Comparison of ENCODE assay signal across 8 cellular contexts in the genomic region with DNA sequence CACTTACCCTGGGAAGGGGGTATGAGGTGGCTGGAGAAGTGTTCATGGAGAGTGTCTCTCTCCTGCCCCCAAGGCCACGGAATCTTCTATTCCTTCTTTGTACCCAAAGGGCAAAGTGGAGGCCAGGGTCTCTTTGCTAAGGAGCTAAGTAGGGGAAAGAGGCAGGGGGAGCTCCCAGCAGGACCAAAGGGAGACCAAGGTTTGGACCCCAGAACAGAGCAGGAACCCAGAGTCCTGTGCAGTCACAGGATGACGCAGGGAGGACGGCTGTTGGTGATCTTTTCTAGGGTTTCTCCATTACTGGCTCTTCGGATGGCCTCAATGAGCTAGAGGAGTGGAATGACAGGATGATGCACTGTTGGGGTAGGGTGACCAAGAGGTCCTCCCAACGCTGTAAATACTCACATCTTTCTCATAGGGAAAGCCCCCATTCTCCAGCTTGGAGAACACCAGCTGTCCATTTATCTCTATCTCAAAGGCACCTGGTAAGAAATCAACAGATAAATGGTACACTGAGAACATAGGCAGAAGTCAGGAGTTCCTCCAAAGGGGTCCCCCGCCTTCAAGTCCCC. TPM values are rescaled to one million over a fixed set of nuclear protein-coding genes. Genes with fewer than 3 reads are reported as not detected.
DNase-seq lines count a peak whose midpoint lies in the region; ATAC-seq, FAIRE-seq and TF ChIP-seq lines count a peak whose summit lies in the region.

No MANE protein-coding gene starts in this region.

- H3K27me3 ChIP-seq in CD8-positive, alpha-beta memory T cell (ENCODE audit: insufficient read depth, low read length, poor library complexity, severe bottlenecking), result no peaks in the 10 kb centered on the region
- H3K27me3 ChIP-seq in pancreas, result no peaks in the 10 kb centered on the region

- peak overlapping the region; percentile 89 to 95 (median 91) for H3K4me3 Mint-ChIP-seq in CD8-positive, alpha-beta memory T cell

- H3K4me1 ChIP-seq in CD8-positive, alpha-beta memory T cell (ENCODE audit: insufficient read depth, low read length), result peaks cover 15% of the 10 kb centered on the region
- H3K4me1 ChIP-seq in OCI-LY7 (ENCODE audit: insufficient read depth, low read length, poor library complexity, severe bottlenecking) (peaks cover 9% of the 10 kb centered on the region), pancreas (peaks cover 0 to 7% (median 0%) of the 10 kb centered on the region in 3 donors)

- intact Hi-C loops in OCI-LY7 (cut with micrococcal nuclease; ENCODE audit: unreplicated experiment), result no loop called here
- intact Hi-C loops in pancreas (cut with DNase I), result no loop called here

- DNase-seq in CD8-positive, alpha-beta memory T cell, result no peak
- DNase-seq in OCI-LY7 (ENCODE audit: low spot score) (no peak), epithelial cell of esophagus (ENCODE audit: low read depth) (no peak), pancreas (peak in 1 of 6 donors; percentile 12), GF-D8 (lab: John Stamatoyannopoulos, UW) (no peak)

- TSS peak; percentile 90 for BruUV-seq in OCI-LY7 (replicated peaks; lab: Mats Ljungman, UMichigan)

- FAIRE-seq in pancreas (lab: Jason Lieb, UNC), result no peak

- peak overlapping the region; percentile 90 for H3K27ac ChIP-seq in CD8-positive, alpha-beta memory T cell (ENCODE audit: low read depth, low read length)
- H3K27ac ChIP-seq in OCI-LY7 (ENCODE audit: low read depth, low read length, poor library complexity, severe bottlenecking) (peak overlapping the region; percentile 36), pancreas (peak overlapping the region; percentile 82 to 93 (median 90))

- H3K4me3 ChIP-seq in CD8-positive, alpha-beta memory T cell (ENCODE audit: low read length), result peak overlapping the region; percentile 91
- peak overlapping the region; percentile 75 for H3K4me3 ChIP-seq in OCI-LY7 (ENCODE audit: low read depth, low read length, poor library complexity, severe bottlenecking)
- H3K4me3 ChIP-seq in epithelial cell of esophagus (ENCODE audit: low read length), result peak overlapping the region; percentile 79
- H3K4me3 ChIP-seq in pancreas, result peak overlapping the region in 3 of 4 donors; percentile 70 to 86 (median 72)

- no peaks in the 10 kb centered on the region for H3K9me2 ChIP-seq in OCI-LY7 (ENCODE audit: insufficient read depth, low read length)

- H3K36me3 ChIP-seq in CD8-positive, alpha-beta memory T cell (ENCODE audit: insufficient read depth, low read length), result no peaks in the 10 kb centered on the region
- peaks cover 15% of the 10 kb centered on the region; the same call in 1 of the 2 replicates for H3K36me3 ChIP-seq in OCI-LY7 (ENCODE audit: insufficient read depth, low read length)
- H3K36me3 ChIP-seq in pancreas, result peaks cover 0 to 20% (median 7%) of the 10 kb centered on the region in 3 donors

- H3K27me3 Mint-ChIP-seq in CD8-positive, alpha-beta memory T cell, result no peaks in the 10 kb centered on the region

- H3K9me3 ChIP-seq in CD8-positive, alpha-beta memory T cell (ENCODE audit: low read length), result no peaks in the 10 kb centered on the region
- H3K9me3 ChIP-seq in OCI-LY7 (ENCODE audit: low read length), result no peaks in the 10 kb centered on the region
- no peaks in the 10 kb centered on the region for H3K9me3 ChIP-seq in pancreas

- H3K9me3 Mint-ChIP-seq in CD8-positive, alpha-beta memory T cell, result no peaks in the 10 kb centered on the region

- H3K79me2 ChIP-seq in OCI-LY7 (ENCODE audit: insufficient read depth, low read depth, low read length), result peaks cover 8% of the 10 kb centered on the region; the same call in 1 of the 2 replicates

- H4K20me1 ChIP-seq in OCI-LY7 (ENCODE audit: insufficient read depth, low read length), result no peaks in the 10 kb centered on the region

- CTCF ChIA-PET in CD8-positive, alpha-beta memory T cell (lab: Charles Lee), result interaction anchor here (0.6 to 8.6 kb wide), 17 partner anchors 14 to 251 kb away, joined by 3 to 72 read pairs (median 5); a partner anchor contains a TSS
- CTCF ChIA-PET in OCI-LY7 (lab: Charles Lee; ENCODE audit: unreplicated experiment), result interaction anchor here (0.6 to 1.1 kb wide), 4 partner anchors 13 to 166 kb away, joined by 3 to 10 read pairs (median 4); no protein-coding TSS in a partner anchor

- WGBS in pancreas, 2 donors, result 62 to 74% methylated on average over 6 of the region's 6 CpGs

- POLR2A ChIA-PET in CD8-positive, alpha-beta memory T cell (lab: Charles Lee), result interaction anchor here (0.6 to 1.8 kb wide), 8 partner anchors 24 to 850 kb away, joined by 3 to 14 read pairs (median 4); a partner anchor contains a TSS
- POLR2A ChIA-PET in OCI-LY7 (lab: Charles Lee), result interaction anchor here (0.6 to 1.0 kb wide), 7 partner anchors 27 to 385 kb away, joined by 3 to 4 read pairs (median 4); a partner anchor contains a TSS

- peaks cover 0 to 41% (median 5%) of the 10 kb centered on the region in 3 donors for H3K36me3 Mint-ChIP-seq in CD8-positive, alpha-beta memory T cell

- no peak overlapping the region; the same call in 1 of the 2 replicates for H2AFZ ChIP-seq in OCI-LY7 (ENCODE audit: low read length)

- TF ChIP-seq CTCF in OCI-LY7 (conservative IDR thresholded peaks at IDR 0.05; ENCODE audit: low read length) (no peak), epithelial cell of esophagus (IDR thresholded peaks at IDR 0.05; ENCODE audit: insufficient read depth, low read depth, low read length, missing control alignments) (no peak), pancreas (IDR thresholded peaks at IDR 0.05) (no peak)

- H3K27ac Mint-ChIP-seq in CD8-positive, alpha-beta memory T cell, result peak overlapping the region; percentile 86 to 98 (median 94)

- H3K4me1 Mint-ChIP-seq in CD8-positive, alpha-beta memory T cell, result peaks cover 14 to 21% (median 15%) of the 10 kb centered on the region in 3 donors

- H3K4me2 ChIP-seq in OCI-LY7 (ENCODE audit: low read length), result peak overlapping the region; percentile 90

- no peak for ATAC-seq in pancreas
- no peak for ATAC-seq in GM21423 (IDR thresholded peaks at IDR 0.05; ENCODE audit: unreplicated experiment)
- ATAC-seq in GM19324 (IDR thresholded peaks at IDR 0.05; ENCODE audit: low FRiP score, unreplicated experiment), result no peak
- ATAC-seq in HG02588 (IDR thresholded peaks at IDR 0.05; ENCODE audit: unreplicated experiment), result no peak

RNA-seq across cellular contexts. Expression of a gene that starts 1.0 kb away (rescaled TPM):
- 10 to 100 TPM; 42.3 to 46.2 TPM for total RNA-seq in CD8-positive, alpha-beta memory T cell
- 114 TPM for polyA plus RNA-seq in CD8-positive, alpha-beta memory T cell
- 77.3 and 89.9 TPM in 2 replicates for total RNA-seq in OCI-LY7 (2014; rRNA removed; shearing (Covaris generic))
- total RNA-seq in OCI-LY7 (2022) (55.4 and 59.4 TPM in 2 replicates), pancreas (10 to 100 TPM; 17.0 to 26.5 (median 24.3) TPM)
- polyA plus RNA-seq in pancreas, result 10 to 100 TPM; 54.4 to 75.2 TPM

RNA-seq across cellular contexts. Expression of a gene that starts 8.4 kb away (rescaled TPM):
- not detected for total RNA-seq in CD8-positive, alpha-beta memory T cell
- not detected for polyA plus RNA-seq in CD8-positive, alpha-beta memory T cell
- 0.25 and 0.31 TPM in 2 replicates for total RNA-seq in OCI-LY7 (2014; rRNA removed; shearing (Covaris generic))
- not detected in 2 replicates for total RNA-seq in OCI-LY7 (2022)
- 10 to 100 TPM; 17.8 to 39.9 (median 26.5) TPM for total RNA-seq in pancreas
- polyA plus RNA-seq in pancreas, result 10 to 100 TPM; 50.4 to 64.4 TPM

RNA-seq across cellular contexts. Expression of a gene that starts 29.5 kb away (rescaled TPM):
- total RNA-seq in CD8-positive, alpha-beta memory T cell, result 1 to 10 TPM; 3.6 to 3.9 TPM
- 2.4 TPM for polyA plus RNA-seq in CD8-positive, alpha-beta memory T cell
- 5.8 and 6.5 TPM in 2 replicates for total RNA-seq in OCI-LY7 (2014; rRNA removed; shearing (Covaris generic))
- 11.4 and 14.6 TPM in 2 replicates for total RNA-seq in OCI-LY7 (2022)
- total RNA-seq in pancreas, result 10 to 100 TPM; 38.7 to 78.9 (median 45.0) TPM
- 10 to 100 TPM; 37.2 to 44.3 TPM for polyA plus RNA-seq in pancreas

RNA-seq across cellular contexts. Expression of a gene that starts 41.5 kb away (rescaled TPM):
- total RNA-seq in CD8-positive, alpha-beta memory T cell, result 10 to 100 TPM; 11.8 to 12.1 TPM
- 22.4 TPM for polyA plus RNA-seq in CD8-positive, alpha-beta memory T cell
- total RNA-seq in OCI-LY7 (2014; rRNA removed; shearing (Covaris generic)), result 4.5 and 8.7 TPM in 2 replicates
- total RNA-seq in OCI-LY7 (2022) (9.2 and 12.4 TPM in 2 replicates), pancreas (10 to 100 TPM; 19.4 to 33.4 (median 23.1) TPM)
- 10 to 100 TPM; 34.7 to 46.3 TPM for polyA plus RNA-seq in pancreas

Comparison
In these comparisons a context has a peak if more than half of its experiments do, and no peak if none do; other contexts are left out.
1. H3K27ac ChIP-seq: peak in every context shown above with its lines; median percentile 90 in CD8-positive, alpha-beta memory T cell; 90 in pancreas; 36 in OCI-LY7.
2. RNA of a gene that starts 8.4 kb away (total RNA-seq): 17.8 to 39.9 TPM in pancreas; 0.25 to 0.31 TPM in OCI-LY7 and not detected in CD8-positive, alpha-beta memory T cell; every median in the first group is over 10 times any median in the second.
3. Peak in every context shown above with its lines, with median percentiles within 50 percentile points of each other: H3K4me3 ChIP-seq.